1 cellular context compared by ENCODE assay signal in the genomic region with DNA sequence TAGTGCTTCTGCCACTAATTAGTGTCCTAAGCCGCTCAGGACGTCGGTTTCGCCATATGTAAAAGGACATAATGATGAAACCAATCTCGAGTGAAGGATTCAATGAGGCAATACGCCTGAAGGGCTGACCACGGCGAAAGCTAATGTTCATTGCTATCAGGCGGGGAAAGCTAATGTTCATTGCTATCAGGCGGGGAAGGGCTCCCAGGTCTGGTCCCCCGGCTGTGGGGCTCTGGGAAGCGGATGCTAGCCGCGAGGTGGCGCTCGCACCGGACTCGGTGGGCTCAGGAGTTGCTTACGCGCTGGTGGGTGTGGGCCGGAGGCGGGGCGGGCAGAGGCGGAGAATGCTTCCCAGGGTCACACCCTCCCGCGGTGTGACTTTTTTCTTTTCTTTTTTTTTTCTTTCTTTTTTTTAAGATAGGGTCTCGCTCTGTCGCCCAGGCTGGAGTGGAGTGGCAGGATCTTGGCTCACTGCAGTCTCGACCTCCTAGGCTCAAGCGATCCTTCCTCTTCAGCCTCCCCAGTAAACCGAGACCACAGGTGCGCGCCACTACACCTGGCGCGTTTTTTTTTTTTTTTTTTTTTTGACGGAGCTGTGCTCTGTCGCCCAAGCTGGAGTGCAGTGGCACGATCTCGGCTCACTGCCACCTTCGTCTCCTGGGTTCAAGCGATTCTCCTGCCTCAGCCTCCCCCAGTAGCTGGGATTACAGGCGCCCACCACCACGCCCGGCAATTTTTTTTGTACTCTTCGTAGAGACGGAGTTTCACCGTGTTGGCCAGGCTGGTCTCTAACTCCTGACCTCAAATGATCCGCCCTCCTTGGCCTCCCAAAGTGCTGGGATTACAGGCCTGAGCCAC.
TF ChIP-seq lines count a peak whose summit lies in the region.

No MANE protein-coding gene starts in this region.

TF ChIP-seq in GM12878, 131 proteins besides CTCF, POLR2A, EP300 and RAD21:
- no peak for TF ChIP-seq HDAC2 (IDR thresholded peaks at IDR 0.05)
- TF ChIP-seq, protein P1, sequence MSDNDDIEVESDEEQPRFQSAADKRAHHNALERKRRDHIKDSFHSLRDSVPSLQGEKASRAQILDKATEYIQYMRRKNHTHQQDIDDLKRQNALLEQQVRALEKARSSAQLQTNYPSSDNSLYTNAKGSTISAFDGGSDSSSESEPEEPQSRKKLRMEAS (IDR thresholded peaks at IDR 0.05; ENCODE audit: low read depth, low read length) = no peak
- 0 out of 2 replicates have a peak, but pooled peaks have one; percentile 24 for TF ChIP-seq CREM (IDR thresholded peaks at IDR 0.05; ENCODE audit: low read depth)
- TF ChIP-seq NBN (IDR thresholded peaks at IDR 0.05) = peak; percentile 32; the same call in 1 of the 2 replicates
- no peak for TF ChIP-seq ZNF217 (IDR thresholded peaks at IDR 0.05)
- peak; percentile 58 for TF ChIP-seq SMC3 (IDR thresholded peaks at IDR 0.05; ENCODE audit: borderline replicate concordance, low read length)
- TF ChIP-seq YY1 (IDR thresholded peaks at IDR 0.05; ENCODE audit: low read depth, low read length) = peak; percentile 56; the same call in 1 of the 2 replicates
- no peak for TF ChIP-seq CHD1 (IDR thresholded peaks at IDR 0.05; ENCODE audit: low read depth, low read length)
